In genomic region chr13:39451301-39451700, GRCh38 we compare ENCODE assay signal across 9 cellular contexts.
DNase-seq lines count a peak whose midpoint lies in the region; ATAC-seq, FAIRE-seq and TF ChIP-seq lines count a peak whose summit lies in the region.
"Had no signal": no experiment of that assay in that cellular context is flagged by ENCODE, and none has a peak within 500 bp of the region (broad histone marks: within the 10 kb centered on the region; RNA-seq: fewer than 3 reads in every experiment).

No MANE protein-coding gene starts in this region.

- ATAC-seq in GM19035 (IDR thresholded peaks at IDR 0.05; ENCODE audit: unreplicated experiment) (no peak), GM19351 (IDR thresholded peaks at IDR 0.05; ENCODE audit: unreplicated experiment) (no peak)

- peaks cover 16 to 32% of the 10 kb centered on the region in 2 donors for H3K4me1 ChIP-seq in adrenal gland (replicated peaks in 1 of 2)

- no peak for TF ChIP-seq CTCF in NB4 (IDR thresholded peaks at IDR 0.05; ENCODE audit: low read depth, low read length)
- no peak for TF ChIP-seq CTCF in adrenal gland (IDR thresholded peaks at IDR 0.05)

- DNase-seq in DMS53 treated with DMSO at 0.1 percent for 48 hours (lab: John Stamatoyannopoulos, UW; ENCODE audit: unreplicated experiment) (peak; percentile 2), NB4 (ENCODE audit: low read depth) (peak; percentile 85), adrenal gland (peak in 4 of 7 donors; percentile 19 to 46 (median 31)), medulla oblongata (ENCODE audit: extremely low spot score) (peak; percentile 36), GM12891 (ENCODE audit: insufficient read length, low spot score) (no peak)
- no peak for DNase-seq in stimulated activated CD8-positive, alpha-beta memory T cell treated with anti-CD3 and anti-CD28 coated beads, Interleukin-4, amount 100 ng/mL, for 48 hours
- DNase-seq: H9 had no signal

- no peak for TF ChIP-seq POLR2A in NB4 (IDR thresholded peaks at IDR 0.05; ENCODE audit: extremely low read depth, insufficient read length)
- TF ChIP-seq POLR2A in adrenal gland (IDR thresholded peaks at IDR 0.05): no peak
- TF ChIP-seq POLR2A in GM12891 (IDR thresholded peaks at IDR 0.05; ENCODE audit: low read depth, low read length): no peak

- no peaks in the 10 kb centered on the region for H3K9me3 ChIP-seq in adrenal gland (replicated peaks in 1 of 3)

- H3K4me3 ChIP-seq in NB4 (ENCODE audit: low read depth, low read length) (peak overlapping the region; percentile 48), adrenal gland (no peak overlapping the region)

- intact Hi-C loops in adrenal gland (cut with DNase I): no loop called here

- H3K27ac ChIP-seq in adrenal gland: peak overlapping the region in 1 of 5 donors; percentile 28

- no peak for FAIRE-seq in GM12891 (lab: Jason Lieb, UNC)

- 6 to 15% (median 7%) methylated on average over 1 of the region's 1 CpG for WGBS in adrenal gland, 4 donors

- H3K27me3 ChIP-seq in adrenal gland: no peaks in the 10 kb centered on the region

- H3K36me3 ChIP-seq in adrenal gland (replicated peaks in 1 of 2): no peaks in the 10 kb centered on the region

TF ChIP-seq in GM12891, 5 proteins besides CTCF, POLR2A, EP300 and RAD21:
- TF ChIP-seq SPI1 (IDR thresholded peaks at IDR 0.05; ENCODE audit: low read depth, low read length) (no peak), POU2F2 (IDR thresholded peaks at IDR 0.05; ENCODE audit: low read depth, low read length) (no peak), POLR2AphosphoS5 (IDR thresholded peaks at IDR 0.05; ENCODE audit: low read depth, low read length) (no peak), PAX5 (IDR thresholded peaks at IDR 0.05; ENCODE audit: insufficient read depth, low read length, severe bottlenecking) (no peak), TAF1 (IDR thresholded peaks at IDR 0.05; ENCODE audit: low read depth, low read length) (no peak)

Comparison
In these comparisons a context has a peak if more than half of its experiments do, and no peak if none do; other contexts are left out.
1. DNase-seq: peak in DMS53 treated with DMSO at 0.1 percent for 48 hours (single experiment), NB4 (single experiment), adrenal gland (4 of 7) and medulla oblongata (single experiment); none in stimulated activated CD8-positive, alpha-beta memory T cell treated with anti-CD3 and anti-CD28 coated beads, Interleukin-4, amount 100 ng/mL, for 48 hours (single experiment) and GM12891 (single experiment).